Comparison of ENCODE assay signal across 10 cellular contexts in genomic region chr5:75611324-75612210, GRCh38. TPM values are rescaled to one million over a fixed set of nuclear protein-coding genes. Genes with fewer than 3 reads are reported as not detected.
DNase-seq lines count a peak whose midpoint lies in the region; ATAC-seq, FAIRE-seq and TF ChIP-seq lines count a peak whose summit lies in the region.
"Had no signal": no experiment of that assay in that cellular context is flagged by ENCODE, and none has a peak within 500 bp of the region (broad histone marks: within the 10 kb centered on the region; RNA-seq: fewer than 3 reads in every experiment).

Gene ANKDD1B (plus strand): TSS chr5:75611453. CDS start chr5:75611635, 182 bp downstream.

- H3K4me1 ChIP-seq in RWPE2 (ENCODE audit: insufficient read depth, poor library complexity, severe bottlenecking): no peaks in the 10 kb centered on the region
- peaks cover 0 to 18% (median 6%) of the 10 kb centered on the region in 3 donors for H3K4me1 ChIP-seq in gastroesophageal sphincter
- peaks cover 15% of the 10 kb centered on the region for H3K4me1 ChIP-seq in neural progenitor cell

- H3K36me3 ChIP-seq in RWPE2 (ENCODE audit: low read depth) (no peaks in the 10 kb centered on the region), gastroesophageal sphincter (no peaks in the 10 kb centered on the region), neural progenitor cell (no peaks in the 10 kb centered on the region)
- H3K36me3 ChIP-seq: neutrophil had no signal

- H3K27me3 Mint-ChIP-seq in neural progenitor cell (ENCODE audit: insufficient read depth, low read depth): peaks cover 9% of the 10 kb centered on the region

- H3K9ac ChIP-seq in neural progenitor cell: no peak within 1 kb of the TSS

- peaks cover 22% of the 10 kb centered on the region for H3F3A ChIP-seq in neural progenitor cell (ENCODE audit: low read depth)

- H2AFZ ChIP-seq in neural progenitor cell (replicated peaks): peak within 1 kb of the TSS; percentile 73

- no peak for FAIRE-seq in GM12892 (lab: Jason Lieb, UNC)

- TF ChIP-seq CTCF in RWPE2 (IDR thresholded peaks at IDR 0.05; ENCODE audit: poor library complexity, severe bottlenecking) (no peak), gastroesophageal sphincter (IDR thresholded peaks at IDR 0.05) (no peak), neural progenitor cell (IDR thresholded peaks at IDR 0.05) (no peak)

- peaks cover 4% of the 10 kb centered on the region for H3K36me3 Mint-ChIP-seq in neural progenitor cell

- H3K27me3 ChIP-seq in RWPE2 (ENCODE audit: insufficient read depth, poor library complexity, severe bottlenecking) (no peaks in the 10 kb centered on the region), gastroesophageal sphincter (peaks cover 9% of the 10 kb centered on the region), neural progenitor cell (peaks cover 9% of the 10 kb centered on the region)

- peak within 1 kb of the TSS; percentile 89 for H3K4me2 ChIP-seq in neural progenitor cell

- H3K27ac Mint-ChIP-seq in neural progenitor cell: no peak within 1 kb of the TSS

- peaks cover 24% of the 10 kb centered on the region for H3K4me1 Mint-ChIP-seq in neural progenitor cell

- WGBS in gastroesophageal sphincter (ENCODE audit: low coverage in 1 of 2), 2 donors: 3 to 9% methylated on average over 6 to 8 of the region's 52 CpGs

- H4K20me1 ChIP-seq in neural progenitor cell (ENCODE audit: low read depth): no peaks in the 10 kb centered on the region

- H3K27ac ChIP-seq in RWPE2 (ENCODE audit: poor library complexity, severe bottlenecking) (peak within 1 kb of the TSS; percentile 4), gastroesophageal sphincter (peak within 1 kb of the TSS in 1 of 4 donors; percentile 52), neural progenitor cell (no peak within 1 kb of the TSS)
- H3K27ac ChIP-seq: neutrophil had no signal

- TF ChIP-seq POLR2A in GM12892 (IDR thresholded peaks at IDR 0.05; ENCODE audit: low read depth, low read length) (no peak), gastroesophageal sphincter (IDR thresholded peaks at IDR 0.05) (no peak)

- H3K4me3 ChIP-seq in RWPE2 (ENCODE audit: severe bottlenecking) (peak within 1 kb of the TSS; percentile 26), gastroesophageal sphincter (peak within 1 kb of the TSS; percentile 24 to 57), neural progenitor cell (peak within 1 kb of the TSS; percentile 64)

- DNase-seq in GM12892 (ENCODE audit: insufficient read length) (peak; percentile 31), RWPE2 (ENCODE audit: low spot score) (peak; percentile 70), neural progenitor cell (ENCODE audit: low spot score) (peak; percentile 65), epidermal melanocyte (ENCODE audit: insufficient read length, low spot score) (no peak), superior temporal gyrus (ENCODE audit: extremely low spot score) (no peak), DMS79 (lab: John Stamatoyannopoulos, UW) (no peak)

- no peaks in the 10 kb centered on the region for H3K9me3 Mint-ChIP-seq in neural progenitor cell

- ATAC-seq in RWPE2 (ENCODE audit: low read depth) (peak; percentile 72), gastroesophageal sphincter (peak; percentile 39), HG02798 (IDR thresholded peaks at IDR 0.05; ENCODE audit: poor library complexity, unreplicated experiment) (no peak)

- TF ChIP-seq EP300 in gastroesophageal sphincter (IDR thresholded peaks at IDR 0.05): no peak

- H3K9me3 ChIP-seq in RWPE2 (ENCODE audit: severe bottlenecking) (no peaks in the 10 kb centered on the region), gastroesophageal sphincter (no peaks in the 10 kb centered on the region), neural progenitor cell (ENCODE audit: low read depth) (no peaks in the 10 kb centered on the region)
- H3K9me3 ChIP-seq: neutrophil had no signal

- peak within 1 kb of the TSS; percentile 82 for H3K4me3 Mint-ChIP-seq in neural progenitor cell

- no peaks in the 10 kb centered on the region for H3K79me2 ChIP-seq in neural progenitor cell (ENCODE audit: low read depth)

RNA-seq across cellular contexts. Expression of gene ANKDD1B, which starts in this region (rescaled TPM):
- polyA plus RNA-seq in GM12892 (2012; ENCODE audit: missing spikeins): 0.61 TPM
- under 1 TPM in 2 of 4 donors, not detected in 2; 0.20 to 0.94 TPM for total RNA-seq in gastroesophageal sphincter
- 0.40 and 0.60 TPM in 2 replicates for total RNA-seq in neural progenitor cell (ENCODE audit: low replicate concordance)
- total RNA-seq: NCI-H460 had no signal

Comparison
In these comparisons a context has a peak if more than half of its experiments do, and no peak if none do; other contexts are left out.
1. Peak in ATAC-seq and H3K4me3 ChIP-seq in gastroesophageal sphincter; RNA of the gene not detected or under 1 TPM.
2. Peak in DNase-seq, H3K4me3 ChIP-seq and H3K4me2 ChIP-seq in neural progenitor cell; RNA of the gene not detected or under 1 TPM.
3. DNase-seq: peak in GM12892 (single experiment) and RWPE2 (single experiment); none in epidermal melanocyte (single experiment), superior temporal gyrus (single experiment) and DMS79 (single experiment).
4. Peak in every context shown above with its lines, with median percentiles within 50 percentile points of each other: H3K4me3 ChIP-seq.